8 cellular contexts compared by ENCODE assay signal in genomic region chr1:31926846-31927660, GRCh38. TPM values are rescaled to one million over a fixed set of nuclear protein-coding genes. Genes with fewer than 3 reads are reported as not detected.
A peak's percentile ranks its signal among the peaks of the same experiment; 100 is the strongest.
DNase-seq lines count a peak whose midpoint lies in the region; ATAC-seq and TF ChIP-seq lines count a peak whose summit lies in the region.

No MANE protein-coding gene starts in this region.

- no peak for TF ChIP-seq POLR2A in upper lobe of left lung (IDR thresholded peaks at IDR 0.05)
- TF ChIP-seq POLR2A in ovary (IDR thresholded peaks at IDR 0.05): no peak

- intact Hi-C loops in PC-3 (cut with micrococcal nuclease): no loop called here
- intact Hi-C loops in ovary (cut with DNase I): loop anchor here in 1 of 4 donors (5.0 kb wide), 1 partner anchor 40 kb away; no protein-coding TSS in a partner anchor

- peaks cover 100% of the 10 kb centered on the region for H3K79me2 ChIP-seq in PC-3 (ENCODE audit: low read length)
- peaks cover 98% of the 10 kb centered on the region for H3K79me2 ChIP-seq in hepatocyte

- peaks cover 77% of the 10 kb centered on the region for H4K20me1 ChIP-seq in PC-3 (ENCODE audit: low read length)
- peaks cover 97% of the 10 kb centered on the region for H4K20me1 ChIP-seq in hepatocyte (ENCODE audit: insufficient read depth, poor library complexity, severe bottlenecking)

- H2AFZ ChIP-seq in PC-3 (ENCODE audit: low read length) (no peak overlapping the region), hepatocyte (no peak overlapping the region)

- WGBS in hepatocyte (ENCODE audit: low lambda C conversion rate, missing lambda C conversion rate): 87% methylated on average over 8 of the region's 8 CpGs
- 63 to 64% methylated on average over 8 of the region's 8 CpGs for WGBS in upper lobe of left lung, 2 donors
- 94 to 95% (median 95%) methylated on average over 8 of the region's 8 CpGs for WGBS in ovary, 3 donors

- H3K9me2 ChIP-seq in PC-3 (replicated peaks; ENCODE audit: low read length) (no peaks in the 10 kb centered on the region), hepatocyte (replicated peaks; ENCODE audit: insufficient read depth) (no peaks in the 10 kb centered on the region)

- ATAC-seq in PC-3 (no peak), upper lobe of left lung (ENCODE audit: low FRiP score in 2 of 2) (no peak)

- H3K4me3 ChIP-seq in PC-3 (ENCODE audit: low read length) (no peak overlapping the region), hepatocyte (no peak overlapping the region), upper lobe of left lung (no peak overlapping the region), ovary (no peak overlapping the region)

- no TSS peak for BruUV-seq in PC-3 (replicated peaks; lab: Mats Ljungman, UMichigan)

- TF ChIP-seq CTCF in PC-3 (conservative IDR thresholded peaks at IDR 0.05; ENCODE audit: low read depth, low read length) (no peak), hepatocyte (IDR thresholded peaks at IDR 0.05; ENCODE audit: poor library complexity) (no peak), upper lobe of left lung (IDR thresholded peaks at IDR 0.05) (no peak), ovary (IDR thresholded peaks at IDR 0.05) (no peak)

- H3K4me3 Mint-ChIP-seq in activated naive CD4-positive, alpha-beta T cell treated with anti-CD3 and anti-CD28 coated beads, Interleukin-2, amount 50 U/mL, for 24 hours: peak overlapping the region; percentile 66

- POLR2A ChIA-PET in PC-3 (lab: Charles Lee; ENCODE audit: unreplicated experiment): interaction anchor here (1.0 kb wide), 1 partner anchor 8 kb away, joined by 3 read pairs; no protein-coding TSS in a partner anchor

- no peaks in the 10 kb centered on the region for H3K9me3 Mint-ChIP-seq in activated naive CD4-positive, alpha-beta T cell treated with anti-CD3 and anti-CD28 coated beads, Interleukin-2, amount 50 U/mL, for 24 hours

- TF ChIP-seq EP300 in upper lobe of left lung (IDR thresholded peaks at IDR 0.05) (no peak), ovary (IDR thresholded peaks at IDR 0.05) (no peak)

- H3K36me3 ChIP-seq in PC-3 (ENCODE audit: low read depth, low read length): peaks cover 7% of the 10 kb centered on the region; the same call in 1 of the 2 replicates
- H3K36me3 ChIP-seq in hepatocyte (replicated peaks; ENCODE audit: insufficient read depth, low read depth): no peaks in the 10 kb centered on the region
- H3K36me3 ChIP-seq in upper lobe of left lung: no peaks in the 10 kb centered on the region
- H3K36me3 ChIP-seq in ovary: no peaks in the 10 kb centered on the region

- peaks cover 7% of the 10 kb centered on the region for H3K36me3 Mint-ChIP-seq in activated naive CD4-positive, alpha-beta T cell treated with anti-CD3 and anti-CD28 coated beads, Interleukin-2, amount 50 U/mL, for 24 hours

- H3K27ac Mint-ChIP-seq in activated naive CD4-positive, alpha-beta T cell treated with anti-CD3 and anti-CD28 coated beads, Interleukin-2, amount 50 U/mL, for 24 hours: peak overlapping the region; percentile 99

- peaks cover 3% of the 10 kb centered on the region for H3F3A ChIP-seq in PC-3 (ENCODE audit: low read length, unreplicated experiment)

- peak overlapping the region; percentile 16 for H3K4me2 ChIP-seq in PC-3 (ENCODE audit: low read length)
- H3K4me2 ChIP-seq in hepatocyte: peak overlapping the region; percentile 14

- H3K4me1 ChIP-seq in PC-3 (ENCODE audit: insufficient read depth, low read length) (peaks cover 34% of the 10 kb centered on the region), hepatocyte (ENCODE audit: insufficient read depth) (peaks cover 60% of the 10 kb centered on the region), upper lobe of left lung (peaks cover 85 to 96% (median 93%) of the 10 kb centered on the region in 4 donors), ovary (ENCODE audit: insufficient read depth) (peaks cover 16% of the 10 kb centered on the region)

- H3K27me3 ChIP-seq in PC-3 (ENCODE audit: low read length): no peaks in the 10 kb centered on the region
- no peaks in the 10 kb centered on the region for H3K27me3 ChIP-seq in hepatocyte
- H3K27me3 ChIP-seq in upper lobe of left lung: no peaks in the 10 kb centered on the region
- H3K27me3 ChIP-seq in ovary: no peaks in the 10 kb centered on the region

- H3K9me3 ChIP-seq in PC-3 (ENCODE audit: low read length) (no peaks in the 10 kb centered on the region), hepatocyte (ENCODE audit: low read depth) (no peaks in the 10 kb centered on the region), upper lobe of left lung (no peaks in the 10 kb centered on the region), ovary (no peaks in the 10 kb centered on the region)

- H3K4me1 Mint-ChIP-seq in activated naive CD4-positive, alpha-beta T cell treated with anti-CD3 and anti-CD28 coated beads, Interleukin-2, amount 50 U/mL, for 24 hours: peaks cover 87% of the 10 kb centered on the region

- H3K9ac ChIP-seq in PC-3 (ENCODE audit: low read length): no peak overlapping the region

- no peaks in the 10 kb centered on the region for H3K27me3 Mint-ChIP-seq in activated naive CD4-positive, alpha-beta T cell treated with anti-CD3 and anti-CD28 coated beads, Interleukin-2, amount 50 U/mL, for 24 hours

- CTCF ChIA-PET in PC-3 (lab: Charles Lee): interaction anchor here (0.7 kb wide), 1 partner anchor 8 kb away, joined by 3 read pairs; no protein-coding TSS in a partner anchor

- H3K27ac ChIP-seq in PC-3 (ENCODE audit: low read length) (no peak overlapping the region), hepatocyte (peak overlapping the region; percentile 2), upper lobe of left lung (peak overlapping the region; percentile 49 to 65 (median 55)), ovary (no peak overlapping the region)

- no peak for DNase-seq in activated naive CD4-positive, alpha-beta T cell treated with Interleukin-2 at 50 U/mL for 16 hours
- DNase-seq in PC-3: no peak
- DNase-seq in hepatocyte (ENCODE audit: low spot score): no peak
- peak in 1 of 2 donors; percentile 52 for DNase-seq in upper lobe of left lung
- no peak for DNase-seq in LoVo (ENCODE audit: low spot score)
- no peak for DNase-seq in ovary
- DNase-seq in occipital lobe (lab: John Stamatoyannopoulos, UW): no peak

RNA-seq across cellular contexts. Expression of gene PTP4A2, which starts 11.1 kb away (rescaled TPM):
- total RNA-seq in PC-3 (2014; rRNA removed) (335 and 340 TPM in 2 replicates), hepatocyte (354 and 381 TPM in 2 replicates), upper lobe of left lung (100 to 1,000 TPM in 4 of 6 donors, 10 to 100 TPM in 2; 71.6 to 279 (median 148) TPM), ovary (100 to 1,000 TPM; 207 to 366 (median 249) TPM), occipital lobe (551 TPM)
- polyA plus RNA-seq in hepatocyte (300 and 374 TPM in 2 replicates), ovary (100 to 1,000 TPM in 1 of 2 donors, 10 to 100 TPM in 1; 92.5 to 246 TPM)

Comparison
In these comparisons a context has a peak if more than half of its experiments do, and no peak if none do; other contexts are left out.
1. H3K27ac ChIP-seq: peak in hepatocyte (single experiment) and upper lobe of left lung (4 of 4); none in PC-3 (single experiment) and ovary (0 of 2).